Comparison of ENCODE assay signal across 1 cellular context in genomic region chr7:75879771-75880184, GRCh38.
TF ChIP-seq lines count a peak whose summit lies in the region.

No MANE protein-coding gene starts in this region.

TF ChIP-seq in K562, 482 proteins besides CTCF, POLR2A, EP300 and RAD21 (continued from another document and continues in another):
- TF ChIP-seq ZKSCAN1 (IDR thresholded peaks at IDR 0.05; ENCODE audit: low read depth, low read length) (no peak), ZNF764 (CRISPR knock-in tag; IDR thresholded peaks at IDR 0.05; ENCODE audit: low read depth) (no peak), ZBTB2 (IDR thresholded peaks at IDR 0.05) (no peak), ZNF407 (IDR thresholded peaks at IDR 0.05; ENCODE audit: low read depth) (no peak), HSF4 (CRISPR knock-in tag; IDR thresholded peaks at IDR 0.05; ENCODE audit: borderline replicate concordance) (no peak), EP400 (IDR thresholded peaks at IDR 0.05) (no peak), SIX5 (IDR thresholded peaks at IDR 0.05; ENCODE audit: borderline replicate concordance in 1 of 2, insufficient read depth in 1 of 2, low read depth in 1 of 2, low read length in 2 of 2) (no peak), MTA1 (IDR thresholded peaks at IDR 0.05; ENCODE audit: borderline replicate concordance) (peak; percentile 44; the same call in 1 of the 2 replicates), ZNF384 (IDR thresholded peaks at IDR 0.05; ENCODE audit: low read depth, low read length) (peak; percentile 73; the same call in 1 of the 2 replicates), HMGN3 (IDR thresholded peaks at IDR 0.05; ENCODE audit: borderline replicate concordance, extremely low read depth, insufficient read length, low read depth, low read length) (no peak), PRMT5 (CRISPR knock-in tag; IDR thresholded peaks at IDR 0.05) (no peak), ZNF311 (CRISPR knock-in tag; IDR thresholded peaks at IDR 0.05) (no peak), CEBPB (tag; IDR thresholded peaks at IDR 0.05) (peak; percentile 93), STAT5B (CRISPR knock-in tag; IDR thresholded peaks at IDR 0.05) (no peak), SRSF9 (IDR thresholded peaks at IDR 0.05; ENCODE audit: borderline replicate concordance, low read depth, low read length) (no peak), HMGXB4 (CRISPR knock-in tag; IDR thresholded peaks at IDR 0.05) (no peak), SREBF2 (CRISPR knock-in tag; IDR thresholded peaks at IDR 0.05) (no peak), ZNF146 (CRISPR knock-in tag; IDR thresholded peaks at IDR 0.05; ENCODE audit: unreplicated experiment) (no peak), EHMT2 (IDR thresholded peaks at IDR 0.05) (no peak), CGGBP1 (CRISPR knock-in tag; IDR thresholded peaks at IDR 0.05) (no peak), RFX5 (IDR thresholded peaks at IDR 0.05; ENCODE audit: low read depth, low read length) (no peak), IRF1 (CRISPR knock-in tag; IDR thresholded peaks at IDR 0.05; ENCODE audit: borderline replicate concordance) (no peak), ETV6 (IDR thresholded peaks at IDR 0.05; ENCODE audit: borderline replicate concordance in 1 of 2, low read depth in 2 of 2, low read length in 1 of 2) (no peak), ETV6 (CRISPR knock-in tag; IDR thresholded peaks at IDR 0.05; ENCODE audit: borderline replicate concordance) (no peak), ATF1 (CRISPR knock-in tag; IDR thresholded peaks at IDR 0.05) (no peak), ATF1 (tag; IDR thresholded peaks at IDR 0.05) (peak; percentile 88), CUX1 (CRISPR knock-in tag; IDR thresholded peaks at IDR 0.05) (no peak), MTA3 (IDR thresholded peaks at IDR 0.05; ENCODE audit: borderline replicate concordance) (peak; percentile 56; the same call in 1 of the 2 replicates), PHF20 (IDR thresholded peaks at IDR 0.05; ENCODE audit: partially characterized antibody) (no peak), MNT (conservative IDR thresholded peaks at IDR 0.05) (no peak), ARID3A (IDR thresholded peaks at IDR 0.05; ENCODE audit: borderline replicate concordance, low read depth, low read length) (peak; percentile 84), MXI1 (IDR thresholded peaks at IDR 0.05; ENCODE audit: low read depth, low read length) (no peak), BRF1 (IDR thresholded peaks at IDR 0.05; ENCODE audit: borderline replicate concordance, extremely low read depth, insufficient read length) (no peak), GATA2 (CRISPR knock-in tag; IDR thresholded peaks at IDR 0.05) (peak; percentile 60; the same call in 1 of the 2 replicates), HNRNPK (IDR thresholded peaks at IDR 0.05; ENCODE audit: low read depth, low read length, poor library complexity, severe bottlenecking) (no peak), ZBTB33 (CRISPR knock-in tag; IDR thresholded peaks at IDR 0.05) (no peak)
